In genomic region chr4:1767770-1768366, GRCh38 we compare ENCODE assay signal across 8 cellular contexts. TPM values are rescaled to one million over a fixed set of nuclear protein-coding genes. Genes with fewer than 3 reads are reported as not detected.
DNase-seq lines count a peak whose midpoint lies in the region; ATAC-seq and TF ChIP-seq lines count a peak whose summit lies in the region.

No MANE protein-coding gene starts in this region.

- H3K27me3 Mint-ChIP-seq in activated naive CD8-positive, alpha-beta T cell treated with anti-CD3 and anti-CD28 coated beads for 36 hours: peaks cover 27% of the 10 kb centered on the region

- peaks cover 3 to 32% (median 23%) of the 10 kb centered on the region in 4 donors for H3K4me1 ChIP-seq in tibial artery

- no peak for TF ChIP-seq CTCF in tibial artery (IDR thresholded peaks at IDR 0.05)

- H3K9me3 Mint-ChIP-seq in activated naive CD8-positive, alpha-beta T cell treated with anti-CD3 and anti-CD28 coated beads for 36 hours: no peaks in the 10 kb centered on the region

- peaks cover 2% of the 10 kb centered on the region for H3K4me1 Mint-ChIP-seq in activated naive CD8-positive, alpha-beta T cell treated with anti-CD3 and anti-CD28 coated beads for 36 hours

- intact Hi-C loops in tibial artery (cut with DNase I; ENCODE audit: low total_unique reads): no loop called here

- ATAC-seq in HG03571 (IDR thresholded peaks at IDR 0.05; ENCODE audit: unreplicated experiment) (no peak), HG02981 (IDR thresholded peaks at IDR 0.05; ENCODE audit: unreplicated experiment) (no peak)

- no peak overlapping the region for H3K27ac ChIP-seq in tibial artery

- H3K36me3 ChIP-seq in tibial artery: no peaks in the 10 kb centered on the region

- DNase-seq in NCI-H526 (lab: John Stamatoyannopoulos, UW): peak; percentile 65 to 82
- DNase-seq in NCI-H526 treated with DMSO at 0.1 percent for 48 hours (lab: John Stamatoyannopoulos, UW): no peak
- peak; percentile 99 for DNase-seq in HuH-7 (ENCODE audit: low spot score)
- no peak for DNase-seq in activated naive CD8-positive, alpha-beta T cell treated with anti-CD3 and anti-CD28 coated beads for 36 hours
- DNase-seq in iPS-NIHi7 (ENCODE audit: extremely low spot score): peak; percentile 88
- DNase-seq in tibial artery: no peak

- H3K4me3 ChIP-seq in tibial artery: peak overlapping the region; percentile 34 to 42

- H3K4me3 Mint-ChIP-seq in activated naive CD8-positive, alpha-beta T cell treated with anti-CD3 and anti-CD28 coated beads for 36 hours: peak overlapping the region; percentile 25

- no peaks in the 10 kb centered on the region for H3K9me3 ChIP-seq in tibial artery

- H3K27me3 ChIP-seq in tibial artery: peaks cover 0 to 85% of the 10 kb centered on the region in 2 donors

- no peak overlapping the region for H3K27ac Mint-ChIP-seq in activated naive CD8-positive, alpha-beta T cell treated with anti-CD3 and anti-CD28 coated beads for 36 hours

- no peaks in the 10 kb centered on the region for H3K36me3 Mint-ChIP-seq in activated naive CD8-positive, alpha-beta T cell treated with anti-CD3 and anti-CD28 coated beads for 36 hours

RNA-seq across cellular contexts. Expression of gene FGFR3, which starts 25.2 kb away (rescaled TPM):
- total RNA-seq in activated naive CD8-positive, alpha-beta T cell treated with anti-CD3 and anti-CD28 coated beads for 36 hours: not detected

RNA-seq across cellular contexts. Expression of gene TACC3, which starts 46.5 kb away (rescaled TPM):
- 100 to 1,000 TPM; 189 to 190 TPM for total RNA-seq in activated naive CD8-positive, alpha-beta T cell treated with anti-CD3 and anti-CD28 coated beads for 36 hours

RNA-seq across cellular contexts. Expression of gene TMEM129, which starts 46.7 kb away (rescaled TPM):
- 10 to 100 TPM; 20.5 to 20.8 TPM for total RNA-seq in activated naive CD8-positive, alpha-beta T cell treated with anti-CD3 and anti-CD28 coated beads for 36 hours

RNA-seq across cellular contexts. Expression of gene SLBP, which starts 55.7 kb away (rescaled TPM):
- 100 to 1,000 TPM; 183 to 184 TPM for total RNA-seq in activated naive CD8-positive, alpha-beta T cell treated with anti-CD3 and anti-CD28 coated beads for 36 hours

Comparison
In these comparisons a context has a peak if more than half of its experiments do, and no peak if none do; other contexts are left out.
1. DNase-seq: peak in NCI-H526 (2 of 2), HuH-7 (single experiment) and iPS-NIHi7 (single experiment); none in NCI-H526 treated with DMSO at 0.1 percent for 48 hours (single experiment), activated naive CD8-positive, alpha-beta T cell treated with anti-CD3 and anti-CD28 coated beads for 36 hours (single experiment) and tibial artery (0 of 2).